8 cellular contexts compared by ENCODE assay signal in the genomic region with DNA sequence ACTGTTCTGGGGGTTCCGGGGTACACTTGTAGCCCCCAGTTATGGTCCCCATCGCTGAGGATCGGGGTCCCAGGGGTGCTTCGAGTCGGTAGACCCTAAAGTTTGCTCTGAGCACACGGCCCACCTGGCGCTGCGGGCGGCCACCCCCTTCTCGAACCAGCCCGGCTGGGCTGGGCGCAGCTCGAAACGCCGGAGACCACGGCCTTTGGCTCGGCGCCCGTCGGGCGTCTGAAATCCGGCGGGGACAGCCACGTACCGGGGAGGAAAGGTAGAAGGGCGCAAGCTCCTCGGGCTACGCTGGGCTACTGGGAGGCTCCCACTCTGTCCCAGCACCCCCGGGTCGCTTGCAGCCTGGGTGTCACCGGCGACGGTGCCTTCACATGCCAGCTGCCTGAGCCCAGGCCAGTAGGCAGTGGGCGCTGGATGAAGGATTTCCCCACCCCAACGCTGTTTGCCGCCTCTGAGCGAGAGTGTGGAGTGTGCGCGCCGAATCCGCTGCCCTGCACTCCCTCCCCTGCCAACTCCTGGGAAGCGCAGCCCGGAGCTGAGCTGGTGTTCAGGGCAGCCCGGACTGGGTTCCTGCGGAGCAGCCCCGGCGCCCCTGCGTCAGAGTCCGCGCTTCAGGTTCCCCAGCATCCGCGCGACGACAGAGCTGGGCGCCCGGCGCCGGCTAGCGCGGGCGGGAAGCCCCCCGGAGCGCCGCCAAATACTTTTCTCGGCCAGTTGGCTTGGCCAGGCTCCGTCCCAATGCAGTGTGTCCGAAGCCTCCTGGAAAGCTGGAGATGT.
DNase-seq lines count a peak whose midpoint lies in the region; ATAC-seq and TF ChIP-seq lines count a peak whose summit lies in the region.

No MANE protein-coding gene starts in this region.

- TF ChIP-seq POLR2A in NB4 (IDR thresholded peaks at IDR 0.05; ENCODE audit: extremely low read depth, insufficient read length) = no peak

- ATAC-seq in HG03565 (IDR thresholded peaks at IDR 0.05; ENCODE audit: unreplicated experiment) (no peak), GM18520 (IDR thresholded peaks at IDR 0.05; ENCODE audit: unreplicated experiment) (no peak), GM19467 (IDR thresholded peaks at IDR 0.05; ENCODE audit: unreplicated experiment) (no peak)

- DNase-seq in D341Med (ENCODE audit: low spot score) (peak; percentile 50), NB4 (ENCODE audit: low read depth) (peak; percentile 14), hippocampal formation (lab: John Stamatoyannopoulos, UW) (peak; percentile 26 to 27), putamen (ENCODE audit: low spot score) (peak; percentile 35)

- TF ChIP-seq CTCF in NB4 (IDR thresholded peaks at IDR 0.05; ENCODE audit: low read depth, low read length) = no peak

- H3K4me3 ChIP-seq in NB4 (ENCODE audit: low read depth, low read length) = no peak overlapping the region

- peak overlapping the region; percentile 55 for H3K27ac ChIP-seq in angular gyrus (ENCODE audit: low read depth, low read length)
